Comparison of ENCODE assay signal across 1 cellular context in genomic region chr15:43105778-43106485, GRCh38.
TF ChIP-seq lines count a peak whose summit lies in the region.

Gene UBR1, minus strand, starts transcription at chr15:43106038. Its CDS starts 16 bp downstream, at chr15:43106022.

TF ChIP-seq in HepG2, 621 proteins besides CTCF, POLR2A, EP300 and RAD21 (continued from another document and continues in another):
- TF ChIP-seq LBX2 (CRISPR knock-in tag; IDR thresholded peaks at IDR 0.05; ENCODE audit: borderline replicate concordance) (no peak), LCORL (IDR thresholded peaks at IDR 0.05) (no peak), LCORL (CRISPR knock-in tag; IDR thresholded peaks at IDR 0.05) (no peak; the same call in 1 of the 2 replicates), BRF2 (CRISPR knock-in tag; IDR thresholded peaks at IDR 0.05) (no peak), FUBP1 (CRISPR knock-in tag; IDR thresholded peaks at IDR 0.05; ENCODE audit: borderline replicate concordance) (no peak), HINFP (CRISPR knock-in tag; IDR thresholded peaks at IDR 0.05; ENCODE audit: low read depth) (no peak), HIVEP1 (CRISPR knock-in tag; IDR thresholded peaks at IDR 0.05) (no peak), SAFB2 (CRISPR knock-in tag; IDR thresholded peaks at IDR 0.05; ENCODE audit: borderline replicate concordance, low read depth) (no peak; the same call in 1 of the 2 replicates), ZNF234 (CRISPR knock-in tag; conservative IDR thresholded peaks at IDR 0.05) (no peak), STAT6 (CRISPR knock-in tag; IDR thresholded peaks at IDR 0.05; ENCODE audit: borderline replicate concordance) (no peak), ZNF20 (CRISPR knock-in tag; IDR thresholded peaks at IDR 0.05) (peak; percentile 41; the same call in 1 of the 2 replicates), ZNF136 (CRISPR knock-in tag; IDR thresholded peaks at IDR 0.05; ENCODE audit: low read depth) (no peak), U2AF1 (optimal IDR thresholded peaks at IDR 0.05; ENCODE audit: low read depth, low read length) (peak; percentile 59), CCDC6 (CRISPR knock-in tag; IDR thresholded peaks at IDR 0.05) (no peak), BHLHE40 (IDR thresholded peaks at IDR 0.05; ENCODE audit: low read length) (no peak), NR2F2 (IDR thresholded peaks at IDR 0.05; ENCODE audit: borderline replicate concordance, low read depth) (peak; percentile 24), FOXA3 (CRISPR knock-in tag; IDR thresholded peaks at IDR 0.05) (peak; percentile 61), ZBTB34 (CRISPR knock-in tag; IDR thresholded peaks at IDR 0.05) (no peak), HNF1B (CRISPR knock-in tag; IDR thresholded peaks at IDR 0.05) (peak; percentile 45; the same call in 1 of the 2 replicates), E2F5 (CRISPR knock-in tag; conservative IDR thresholded peaks at IDR 0.05) (no peak), ZFP36L1 (CRISPR knock-in tag; IDR thresholded peaks at IDR 0.05) (no peak), NONO (IDR thresholded peaks at IDR 0.05) (no peak), NONO (CRISPR knock-in tag; conservative IDR thresholded peaks at IDR 0.05) (peak; percentile 74), NCOA5 (CRISPR knock-in tag; IDR thresholded peaks at IDR 0.05) (no peak), ZKSCAN5 (CRISPR knock-in tag; IDR thresholded peaks at IDR 0.05) (no peak), HNRNPK (IDR thresholded peaks at IDR 0.05; ENCODE audit: low read depth, low read length, poor library complexity, severe bottlenecking) (no peak), STAG1 (CRISPR knock-in tag; IDR thresholded peaks at IDR 0.05) (no peak), ZNF775 (CRISPR knock-in tag; IDR thresholded peaks at IDR 0.05; ENCODE audit: borderline replicate concordance) (no peak), ZNF337 (CRISPR knock-in tag; IDR thresholded peaks at IDR 0.05; ENCODE audit: borderline replicate concordance, low read depth) (no peak), MEIS2 (CRISPR knock-in tag; IDR thresholded peaks at IDR 0.05) (peak; percentile 63; the same call in 1 of the 2 replicates), ZFP41 (CRISPR knock-in tag; IDR thresholded peaks at IDR 0.05; ENCODE audit: borderline replicate concordance) (no peak), FOXP1 (IDR thresholded peaks at IDR 0.05) (no peak), FOXP1 (CRISPR knock-in tag; IDR thresholded peaks at IDR 0.05) (no peak; the same call in 1 of the 2 replicates), ZBTB46 (CRISPR knock-in tag; IDR thresholded peaks at IDR 0.05; ENCODE audit: borderline replicate concordance) (no peak), ZBTB21 (CRISPR knock-in tag; IDR thresholded peaks at IDR 0.05) (peak; percentile 83), AHDC1 (CRISPR knock-in tag; IDR thresholded peaks at IDR 0.05; ENCODE audit: borderline replicate concordance) (peak; percentile 52; the same call in 1 of the 2 replicates), MLXIP (CRISPR knock-in tag; IDR thresholded peaks at IDR 0.05; ENCODE audit: borderline replicate concordance) (no peak)
